Comparison of ENCODE assay signal across 1 cellular context in the genomic region with DNA sequence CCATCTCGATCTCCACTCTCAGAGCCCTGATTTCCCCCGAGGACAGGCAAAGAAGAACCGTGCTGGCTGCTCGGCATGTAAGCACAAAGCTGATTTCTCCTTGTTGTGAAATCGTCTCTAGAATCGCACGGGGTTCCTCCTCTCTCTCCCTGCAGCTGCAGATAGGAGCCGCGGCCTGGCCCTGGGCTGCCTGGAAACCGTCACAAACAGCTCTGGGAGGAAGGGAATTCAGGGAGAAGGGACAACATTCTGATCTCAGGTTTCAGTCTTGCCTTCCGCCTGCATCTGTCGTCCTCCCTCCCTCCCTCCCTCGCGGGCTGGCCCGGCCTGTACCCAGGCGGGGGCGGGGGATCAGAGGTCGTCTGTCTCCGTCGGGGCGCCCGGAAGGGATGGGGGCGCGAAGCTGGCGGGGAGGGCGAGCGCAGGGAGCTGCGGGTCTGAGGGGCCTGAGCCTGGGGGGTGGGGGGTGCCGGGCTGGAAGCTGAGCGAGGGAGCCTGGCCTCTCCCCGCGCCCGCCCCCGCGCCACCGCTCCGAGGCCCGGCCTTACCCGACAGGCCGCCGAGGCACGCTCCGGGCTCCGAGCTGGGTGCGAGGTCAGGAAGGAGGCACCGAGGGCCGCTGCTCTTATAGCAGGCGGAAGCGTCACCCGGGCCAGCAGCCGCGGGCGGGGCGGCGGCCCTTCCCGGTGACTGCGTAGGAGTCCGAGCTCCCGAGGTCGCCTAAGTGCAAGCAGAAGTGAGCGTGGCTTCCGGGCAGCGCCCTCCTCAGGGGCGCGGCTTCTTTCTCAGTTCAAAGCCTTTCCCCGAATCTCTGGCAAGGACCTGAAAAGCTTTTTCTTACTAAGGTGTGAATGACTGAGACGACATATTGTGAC.
TF ChIP-seq lines count a peak whose summit lies in the region.

Gene SERPINB1 (minus strand): TSS at position 600 of the 875 bp plus-strand sequence. CDS start 1,277 bp downstream, outside the sequence.

TF ChIP-seq in HepG2, 621 proteins besides CTCF, POLR2A, EP300 and RAD21 (continued from another document and continues in another):
- peak; percentile 46; the same call in 1 of the 2 replicates for TF ChIP-seq TFE3 (CRISPR knock-in tag; IDR thresholded peaks at IDR 0.05)
- peak; percentile 89; the same call in 1 of the 2 replicates for TF ChIP-seq ZBTB10 (CRISPR knock-in tag; IDR thresholded peaks at IDR 0.05; ENCODE audit: borderline replicate concordance)
- TF ChIP-seq ZNF143 (CRISPR knock-in tag; IDR thresholded peaks at IDR 0.05) = peak; percentile 63
- peak; percentile 95 for TF ChIP-seq MAX (IDR thresholded peaks at IDR 0.05)
- peak; percentile 21; the same call in 1 of the 2 replicates for TF ChIP-seq SMAD3 (CRISPR knock-in tag; IDR thresholded peaks at IDR 0.05)
- TF ChIP-seq, protein P1, sequence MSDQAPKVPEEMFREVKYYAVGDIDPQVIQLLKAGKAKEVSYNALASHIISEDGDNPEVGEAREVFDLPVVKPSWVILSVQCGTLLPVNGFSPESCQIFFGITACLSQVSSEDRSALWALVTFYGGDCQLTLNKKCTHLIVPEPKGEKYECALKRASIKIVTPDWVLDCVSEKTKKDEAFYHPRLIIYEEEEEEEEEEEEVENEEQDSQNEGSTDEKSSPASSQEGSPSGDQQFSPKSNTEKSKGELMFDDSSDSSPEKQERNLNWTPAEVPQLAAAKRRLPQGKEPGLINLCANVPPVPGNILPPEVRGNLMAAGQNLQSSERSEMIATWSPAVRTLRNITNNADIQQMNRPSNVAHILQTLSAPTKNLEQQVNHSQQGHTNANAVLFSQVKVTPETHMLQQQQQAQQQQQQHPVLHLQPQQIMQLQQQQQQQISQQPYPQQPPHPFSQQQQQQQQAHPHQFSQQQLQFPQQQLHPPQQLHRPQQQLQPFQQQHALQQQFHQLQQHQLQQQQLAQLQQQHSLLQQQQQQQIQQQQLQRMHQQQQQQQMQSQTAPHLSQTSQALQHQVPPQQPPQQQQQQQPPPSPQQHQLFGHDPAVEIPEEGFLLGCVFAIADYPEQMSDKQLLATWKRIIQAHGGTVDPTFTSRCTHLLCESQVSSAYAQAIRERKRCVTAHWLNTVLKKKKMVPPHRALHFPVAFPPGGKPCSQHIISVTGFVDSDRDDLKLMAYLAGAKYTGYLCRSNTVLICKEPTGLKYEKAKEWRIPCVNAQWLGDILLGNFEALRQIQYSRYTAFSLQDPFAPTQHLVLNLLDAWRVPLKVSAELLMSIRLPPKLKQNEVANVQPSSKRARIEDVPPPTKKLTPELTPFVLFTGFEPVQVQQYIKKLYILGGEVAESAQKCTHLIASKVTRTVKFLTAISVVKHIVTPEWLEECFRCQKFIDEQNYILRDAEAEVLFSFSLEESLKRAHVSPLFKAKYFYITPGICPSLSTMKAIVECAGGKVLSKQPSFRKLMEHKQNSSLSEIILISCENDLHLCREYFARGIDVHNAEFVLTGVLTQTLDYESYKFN (CRISPR knock-in tag; conservative IDR thresholded peaks at IDR 0.05) = peak; percentile 96
- peak; percentile 99 for TF ChIP-seq SIX4 (CRISPR knock-in tag; IDR thresholded peaks at IDR 0.05)
- 0 out of 2 replicates have a peak, but pooled peaks have one; percentile 48 for TF ChIP-seq AKNA (CRISPR knock-in tag; IDR thresholded peaks at IDR 0.05; ENCODE audit: borderline replicate concordance)
- TF ChIP-seq, protein P2, sequence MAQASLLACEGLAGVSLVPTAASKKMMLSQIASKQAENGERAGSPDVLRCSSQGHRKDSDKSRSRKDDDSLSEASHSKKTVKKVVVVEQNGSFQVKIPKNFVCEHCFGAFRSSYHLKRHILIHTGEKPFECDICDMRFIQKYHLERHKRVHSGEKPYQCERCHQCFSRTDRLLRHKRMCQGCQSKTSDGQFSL (CRISPR knock-in tag; IDR thresholded peaks at IDR 0.05) = peak; percentile 91
- TF ChIP-seq ZXDC (CRISPR knock-in tag; IDR thresholded peaks at IDR 0.05) = peak; percentile 76; the same call in 1 of the 2 replicates
- TF ChIP-seq KLF11 (CRISPR knock-in tag; IDR thresholded peaks at IDR 0.05) = no peak
- TF ChIP-seq MXD3 (CRISPR knock-in tag; IDR thresholded peaks at IDR 0.05) = peak; percentile 98
- peak; percentile 44; the same call in 1 of the 2 replicates for TF ChIP-seq BHLHE40 (IDR thresholded peaks at IDR 0.05; ENCODE audit: low read length)
- TF ChIP-seq MXI1 (IDR thresholded peaks at IDR 0.05; ENCODE audit: borderline replicate concordance, low read depth, low read length) = peak; percentile 71; the same call in 1 of the 3 replicates
- TF ChIP-seq, protein P3, sequence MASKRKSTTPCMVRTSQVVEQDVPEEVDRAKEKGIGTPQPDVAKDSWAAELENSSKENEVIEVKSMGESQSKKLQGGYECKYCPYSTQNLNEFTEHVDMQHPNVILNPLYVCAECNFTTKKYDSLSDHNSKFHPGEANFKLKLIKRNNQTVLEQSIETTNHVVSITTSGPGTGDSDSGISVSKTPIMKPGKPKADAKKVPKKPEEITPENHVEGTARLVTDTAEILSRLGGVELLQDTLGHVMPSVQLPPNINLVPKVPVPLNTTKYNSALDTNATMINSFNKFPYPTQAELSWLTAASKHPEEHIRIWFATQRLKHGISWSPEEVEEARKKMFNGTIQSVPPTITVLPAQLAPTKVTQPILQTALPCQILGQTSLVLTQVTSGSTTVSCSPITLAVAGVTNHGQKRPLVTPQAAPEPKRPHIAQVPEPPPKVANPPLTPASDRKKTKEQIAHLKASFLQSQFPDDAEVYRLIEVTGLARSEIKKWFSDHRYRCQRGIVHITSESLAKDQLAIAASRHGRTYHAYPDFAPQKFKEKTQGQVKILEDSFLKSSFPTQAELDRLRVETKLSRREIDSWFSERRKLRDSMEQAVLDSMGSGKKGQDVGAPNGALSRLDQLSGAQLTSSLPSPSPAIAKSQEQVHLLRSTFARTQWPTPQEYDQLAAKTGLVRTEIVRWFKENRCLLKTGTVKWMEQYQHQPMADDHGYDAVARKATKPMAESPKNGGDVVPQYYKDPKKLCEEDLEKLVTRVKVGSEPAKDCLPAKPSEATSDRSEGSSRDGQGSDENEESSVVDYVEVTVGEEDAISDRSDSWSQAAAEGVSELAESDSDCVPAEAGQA (IDR thresholded peaks at IDR 0.05; ENCODE audit: low read depth) = peak; percentile 58
- TF ChIP-seq, protein P3 (CRISPR knock-in tag; IDR thresholded peaks at IDR 0.05; ENCODE audit: borderline replicate concordance) = 0 out of 2 replicates have a peak, but pooled peaks have one; percentile 5
- TF ChIP-seq DNMT1 (CRISPR knock-in tag; IDR thresholded peaks at IDR 0.05) = no peak
- TF ChIP-seq ZNF772 (CRISPR knock-in tag; IDR thresholded peaks at IDR 0.05) = peak; percentile 93
- TF ChIP-seq, protein P4, sequence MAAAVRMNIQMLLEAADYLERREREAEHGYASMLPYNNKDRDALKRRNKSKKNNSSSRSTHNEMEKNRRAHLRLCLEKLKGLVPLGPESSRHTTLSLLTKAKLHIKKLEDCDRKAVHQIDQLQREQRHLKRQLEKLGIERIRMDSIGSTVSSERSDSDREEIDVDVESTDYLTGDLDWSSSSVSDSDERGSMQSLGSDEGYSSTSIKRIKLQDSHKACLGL (CRISPR knock-in tag; IDR thresholded peaks at IDR 0.05) = peak; percentile 94
- TF ChIP-seq NFYB (CRISPR knock-in tag; IDR thresholded peaks at IDR 0.05) = 0 out of 2 replicates have a peak, but pooled peaks have one; percentile 16
- TF ChIP-seq AKAP8 (CRISPR knock-in tag; IDR thresholded peaks at IDR 0.05) = no peak
- peak; percentile 52 for TF ChIP-seq ZSCAN29 (CRISPR knock-in tag; conservative IDR thresholded peaks at IDR 0.05)
